In the genomic region with DNA sequence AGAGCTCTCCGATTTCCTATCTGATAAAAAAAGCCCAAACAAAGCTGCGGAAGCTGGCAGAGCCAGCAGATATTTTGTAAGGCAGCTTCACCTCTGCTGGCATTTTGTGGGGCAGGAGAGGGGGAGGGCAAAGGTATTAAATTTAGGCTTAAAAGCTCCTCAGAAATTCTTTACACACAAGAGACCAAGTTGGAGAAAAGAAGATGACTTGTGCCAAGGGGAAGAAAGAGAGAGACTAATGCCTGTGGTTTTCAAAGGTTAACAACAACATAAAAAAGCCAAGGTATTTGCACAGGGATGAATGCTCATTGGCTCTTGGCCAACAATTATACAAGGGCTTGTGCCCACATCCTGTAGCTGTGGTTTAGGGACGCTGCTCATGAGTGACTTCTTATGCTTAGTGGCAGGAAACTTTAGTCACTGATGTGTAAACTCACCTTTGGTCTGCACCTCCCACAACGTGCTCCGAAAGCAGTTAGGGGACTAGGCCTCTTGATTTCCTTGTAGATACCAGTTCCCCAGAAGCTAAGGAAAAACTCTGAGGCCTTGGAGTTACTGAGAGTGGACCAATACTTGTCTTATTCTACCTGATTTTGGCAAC, we compare ENCODE assay signal across 8 cellular contexts.
DNase-seq lines count a peak whose midpoint lies in the region; ATAC-seq and TF ChIP-seq lines count a peak whose summit lies in the region.

No MANE protein-coding gene starts in this region.

- no peaks in the 10 kb centered on the region for H3K9me3 ChIP-seq in prostate gland
- no peaks in the 10 kb centered on the region for H3K9me3 ChIP-seq in H9 (ENCODE audit: control insufficient read depth, low read depth, low read length)

- no peaks in the 10 kb centered on the region for H3K4me1 Mint-ChIP-seq in H9

- no peak overlapping the region for H2BK120ac ChIP-seq in H9 (ENCODE audit: low read depth, low read length, poor library complexity, severe bottlenecking)

- no peak overlapping the region for H3K14ac ChIP-seq in H9 (ENCODE audit: insufficient read depth, low read length)

- peak overlapping the region in 1 of 3 experiments; percentile 87; a peak in 1 of 7 replicates for H3K27ac Mint-ChIP-seq in H9

- H3K4me2 ChIP-seq in H9 (ENCODE audit: insufficient read depth, insufficient read length, low read length): no peak overlapping the region

- ATAC-seq in GM18505 (IDR thresholded peaks at IDR 0.05; ENCODE audit: unreplicated experiment): peak; percentile 100
- ATAC-seq in HG02798 (IDR thresholded peaks at IDR 0.05; ENCODE audit: poor library complexity, unreplicated experiment): peak; percentile 99

- H3K27ac ChIP-seq in prostate gland: peak overlapping the region in 1 of 2 donors; percentile 44
- no peak overlapping the region for H3K27ac ChIP-seq in H9 (ENCODE audit: insufficient read length, low read depth, low read length)

- no peak overlapping the region for H2AK5ac ChIP-seq in H9 (ENCODE audit: insufficient read length, low read length)

- no peak overlapping the region for H3K23ac ChIP-seq in H9 (ENCODE audit: insufficient read length, low read depth, low read length)

- H3K36me3 Mint-ChIP-seq in H9 (ENCODE audit: insufficient read depth in 1 of 3, low read depth in 3 of 3): no peaks in the 10 kb centered on the region

- H3K4me3 ChIP-seq in prostate gland: no peak overlapping the region

- H3K56ac ChIP-seq in H9 (ENCODE audit: insufficient read length, low read depth, low read length): no peak overlapping the region

- H2BK15ac ChIP-seq in H9 (ENCODE audit: low read depth, low read length): no peak overlapping the region

- no peaks in the 10 kb centered on the region for H3K79me2 ChIP-seq in H9 (ENCODE audit: insufficient read depth, low read length)

- no peak for TF ChIP-seq CTCF in prostate gland (IDR thresholded peaks at IDR 0.05)
- no peak for TF ChIP-seq CTCF in H9 (conservative IDR thresholded peaks at IDR 0.05)

- no peak overlapping the region for H4K5ac ChIP-seq in H9 (ENCODE audit: insufficient read length, low read depth, low read length)

- H2BK12ac ChIP-seq in H9 (ENCODE audit: insufficient read length, low read depth, low read length): no peak overlapping the region

- H3K4ac ChIP-seq in H9 (ENCODE audit: low read depth, low read length): no peak overlapping the region

- no peak overlapping the region for H4K91ac ChIP-seq in H9 (ENCODE audit: insufficient read length, low read depth, low read length)

- H3K4me1 ChIP-seq in prostate gland (replicated peaks) (peaks cover 5% of the 10 kb centered on the region), H9 (ENCODE audit: insufficient read depth, low read length) (no peaks in the 10 kb centered on the region)

- H3K36me3 ChIP-seq in prostate gland: no peaks in the 10 kb centered on the region

- H3T11ph ChIP-seq in H9 (ENCODE audit: low read length): no peak overlapping the region

- TF ChIP-seq POLR2A in GM18505 (IDR thresholded peaks at IDR 0.05; ENCODE audit: borderline replicate concordance, extremely low read depth, insufficient read depth, insufficient read length): no peak
- no peak for TF ChIP-seq POLR2A in prostate gland (IDR thresholded peaks at IDR 0.05)

- H4K8ac ChIP-seq in H9 (replicated peaks; ENCODE audit: insufficient read length, low read depth, low read length): no peak overlapping the region

- DNase-seq in NCI-H1105 (lab: John Stamatoyannopoulos, UW) (peak; percentile 84), T-helper 9 cell (peak; percentile 68), brain pericyte (ENCODE audit: low read depth, low spot score) (peak; percentile 27), prostate gland (ENCODE audit: low spot score) (peak; percentile 90), inferior parietal cortex (ENCODE audit: extremely low spot score) (no peak), H9 (no peak)

- H3K9me3 Mint-ChIP-seq in H9: no peaks in the 10 kb centered on the region; a peak in 1 of 5 replicates

- H2AFZ ChIP-seq in H9 (ENCODE audit: low read length): no peak overlapping the region

- no peak overlapping the region for H3K18ac ChIP-seq in H9 (ENCODE audit: insufficient read length, low read depth, low read length)

- intact Hi-C loops in prostate gland (cut with DNase I): no loop called here

- H3K27me3 ChIP-seq in prostate gland (replicated peaks; ENCODE audit: insufficient read depth): no peaks in the 10 kb centered on the region
- H3K27me3 ChIP-seq in H9 (ENCODE audit: insufficient read depth, low read length): no peaks in the 10 kb centered on the region

- 21% methylated on average over 5 of the region's 5 CpGs for WGBS in prostate gland
- WGBS in H9 (ENCODE audit: extremely low coverage, insufficient read length, low lambda C conversion rate): no CpG with 5 or more reads among the region's 5 CpGs

- H3K9ac ChIP-seq in H9 (ENCODE audit: extremely low read depth, insufficient read length, low read length): no peak overlapping the region

- H3K79me1 ChIP-seq in H9 (ENCODE audit: insufficient read depth, low read depth, low read length, poor library complexity, severe bottlenecking): no peaks in the 10 kb centered on the region

- no peaks in the 10 kb centered on the region for H4K20me1 ChIP-seq in H9 (ENCODE audit: control insufficient read depth, insufficient read depth, insufficient read length)

- H3K4me3 Mint-ChIP-seq in H9: no peak overlapping the region

- H3K23me2 ChIP-seq in H9 (ENCODE audit: insufficient read length, low read depth, low read length, poor library complexity, severe bottlenecking): no peaks in the 10 kb centered on the region

- no peak overlapping the region for H2BK5ac ChIP-seq in H9 (ENCODE audit: insufficient read length, low read length)

- H2BK20ac ChIP-seq in H9 (ENCODE audit: low read depth, low read length, poor library complexity, severe bottlenecking): no peak overlapping the region

- H3K27me3 Mint-ChIP-seq in H9 (ENCODE audit: low read depth): no peaks in the 10 kb centered on the region

Comparison
In these comparisons a context has a peak if more than half of its experiments do, and no peak if none do; other contexts are left out.
1. DNase-seq: peak in NCI-H1105 (single experiment), T-helper 9 cell (single experiment), brain pericyte (single experiment) and prostate gland (single experiment); none in inferior parietal cortex (single experiment) and H9 (single experiment).